Comparison of ENCODE assay signal across 8 cellular contexts in genomic region chr1:230641900-230642262, GRCh38. TPM values are rescaled to one million over a fixed set of nuclear protein-coding genes. Genes with fewer than 3 reads are reported as not detected.
DNase-seq lines count a peak whose midpoint lies in the region; ATAC-seq and TF ChIP-seq lines count a peak whose summit lies in the region.

No MANE protein-coding gene starts in this region.

- ATAC-seq in PC-3: no peak
- ATAC-seq in HG02623 (IDR thresholded peaks at IDR 0.05; ENCODE audit: unreplicated experiment): no peak
- ATAC-seq in GM21381 (IDR thresholded peaks at IDR 0.05; ENCODE audit: unreplicated experiment): no peak

- intact Hi-C loops in PC-3 (cut with micrococcal nuclease): loop anchor here (1.0 to 2.0 kb wide), 3 partner anchors 39 to 337 kb away; partner anchors contain the start of genes ARV1 and TTC13

- H3K4me3 ChIP-seq in PC-3 (ENCODE audit: low read length) (no peak overlapping the region), fibroblast of the aortic adventitia (ENCODE audit: low read depth, low read length) (peak overlapping the region; percentile 60), skeletal muscle cell (ENCODE audit: low read depth, low read length) (peak overlapping the region; percentile 88)

- H4K20me1 ChIP-seq in PC-3 (ENCODE audit: low read length): peaks cover 24% of the 10 kb centered on the region

- H2AFZ ChIP-seq in PC-3 (ENCODE audit: low read length): 0 out of 2 replicates have a peak overlapping the region, but pooled peaks have one; percentile 4

- no peaks in the 10 kb centered on the region for H3F3A ChIP-seq in PC-3 (ENCODE audit: low read length, unreplicated experiment)

- H3K79me2 ChIP-seq in PC-3 (ENCODE audit: low read length): peaks cover 44% of the 10 kb centered on the region

- no peak for TF ChIP-seq CTCF in PC-3 (conservative IDR thresholded peaks at IDR 0.05; ENCODE audit: low read depth, low read length)
- no peak for TF ChIP-seq CTCF in fibroblast of the aortic adventitia (IDR thresholded peaks at IDR 0.05; ENCODE audit: insufficient read depth, low read length)

- BruUV-seq in PC-3 (replicated peaks; lab: Mats Ljungman, UMichigan): no TSS peak

- no peak overlapping the region for H3K27ac ChIP-seq in PC-3 (ENCODE audit: low read length)

- H3K4me1 ChIP-seq in PC-3 (ENCODE audit: insufficient read depth, low read length): peaks cover 25% of the 10 kb centered on the region

- POLR2A ChIA-PET in PC-3 (lab: Charles Lee; ENCODE audit: unreplicated experiment): interaction anchor here (0.9 kb wide), 1 partner anchor 9 kb away, joined by 5 read pairs; no protein-coding TSS in a partner anchor

- CTCF ChIA-PET in PC-3 (lab: Charles Lee): interaction anchor here (0.5 to 2.6 kb wide), 3 partner anchors 131 to 514 kb away, joined by 3 to 16 read pairs (median 4); no protein-coding TSS in a partner anchor

- no peaks in the 10 kb centered on the region for H3K9me2 ChIP-seq in PC-3 (replicated peaks; ENCODE audit: low read length)

- no peaks in the 10 kb centered on the region for H3K9me3 ChIP-seq in PC-3 (ENCODE audit: low read length)

- DNase-seq in activated T-cell treated with anti-CD3 and anti-CD28 coated beads for 1 hour (ENCODE audit: low read depth) (peak; percentile 2), PC-3 (no peak), fibroblast of the aortic adventitia (ENCODE audit: low read depth) (no peak), skeletal muscle cell (ENCODE audit: low read depth) (no peak), SHP77 treated with DMSO at 0.1 percent for 48 hours (lab: John Stamatoyannopoulos, UW) (no peak)
- DNase-seq in activated T-cell treated with anti-CD3 and anti-CD28 coated beads, Interleukin-2, amount 50 U/mL, for 1 hour: no peak

- H3K4me2 ChIP-seq in PC-3 (ENCODE audit: low read length): peak overlapping the region; percentile 9; the same call in 1 of the 2 replicates

- peaks cover 6% of the 10 kb centered on the region; the same call in 1 of the 2 replicates for H3K36me3 ChIP-seq in PC-3 (ENCODE audit: low read depth, low read length)

- no peak overlapping the region for H3K9ac ChIP-seq in PC-3 (ENCODE audit: low read length)

- H3K27me3 ChIP-seq in PC-3 (ENCODE audit: low read length): peaks cover 35% of the 10 kb centered on the region

RNA-seq across cellular contexts. Expression of gene COG2, which starts 0.4 kb away (rescaled TPM):
- 42.0 and 51.0 TPM in 2 replicates for total RNA-seq in PC-3 (2014; rRNA removed)
- 15.7 and 22.1 TPM in 2 replicates for total RNA-seq in fibroblast of the aortic adventitia (ENCODE audit: low replicate concordance)
